ENCODE assay signal across 21 cellular contexts in the genomic region with DNA sequence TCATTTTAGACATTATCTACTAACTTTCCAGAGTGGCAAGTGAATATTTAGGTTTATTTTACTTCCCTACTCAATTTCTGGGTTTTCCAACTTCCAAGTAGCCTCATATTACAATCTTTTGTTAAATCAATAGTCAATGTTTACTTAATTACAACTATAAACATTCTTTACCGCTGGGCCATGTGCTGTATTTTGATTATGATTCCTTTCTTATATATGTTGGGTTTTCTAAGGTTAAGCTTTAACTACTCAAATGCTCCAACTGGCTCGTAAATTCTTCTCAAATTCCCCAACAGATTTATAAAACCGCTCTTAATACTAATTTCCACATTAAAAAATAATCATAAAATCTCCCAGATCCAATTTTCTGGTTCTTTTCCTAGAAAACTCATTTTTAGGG.
"Had no signal": no experiment of that assay in that cellular context is flagged by ENCODE, and none has a peak within 500 bp of the region (broad histone marks: within the 10 kb centered on the region; RNA-seq: fewer than 3 reads in every experiment).

No MANE protein-coding gene starts in this region.

- H3K27ac Mint-ChIP-seq: endodermal cell; naive thymus-derived CD8-positive, alpha-beta T cell; progenitor cell of endocrine pancreas had no signal

- H3K4me1 Mint-ChIP-seq: endodermal cell; naive thymus-derived CD8-positive, alpha-beta T cell had no signal

- H3K36me3 ChIP-seq: colonic mucosa, pancreas, suprapubic skin, tibial artery, upper lobe of left lung, uterus had no signal

- H3K27me3 Mint-ChIP-seq: naive thymus-derived CD8-positive, alpha-beta T cell; progenitor cell of endocrine pancreas had no signal

- H3K4me3 Mint-ChIP-seq: endodermal cell; naive thymus-derived CD8-positive, alpha-beta T cell; neural crest cell had no signal

- H3K4me3 ChIP-seq: colonic mucosa, mucosa of descending colon, pancreas, suprapubic skin, tibial artery, upper lobe of left lung, uterus had no signal

- ATAC-seq: foreskin keratinocyte; mucosa of descending colon; naive thymus-derived CD8-positive, alpha-beta T cell; pancreas; right cardiac atrium had no signal

- H3K27me3 ChIP-seq: colonic mucosa, foreskin keratinocyte, pancreas, suprapubic skin, tibial artery, upper lobe of left lung, uterus had no signal

- DNase-seq: colonic mucosa; effector CD4-positive, alpha-beta T cell; endodermal cell; foreskin keratinocyte; head of caudate nucleus; hippocampal formation; kidney glomerular epithelial cell; mucosa of descending colon; naive thymus-derived CD8-positive, alpha-beta T cell; pancreas; right cardiac atrium; small intestine; stimulated activated CD4-positive, alpha-beta T cell treated with anti-CD3 and anti-CD28 coated beads, Interleukin-12 subunit alpha, Interleukin-12 subunit beta, amount 100 ng/mL, for 4 hours; stimulated activated naive CD4-positive, alpha-beta T cell treated with Interleukin-2 at 50 U/mL for 16 hours; tibial artery; upper lobe of left lung; uterus had no signal

- H3K27ac ChIP-seq: colonic mucosa, foreskin keratinocyte, pancreas, suprapubic skin, tibial artery, upper lobe of left lung, uterus had no signal

- H3K4me1 ChIP-seq: colonic mucosa, foreskin keratinocyte, suprapubic skin, tibial artery, upper lobe of left lung, uterus had no signal

- FAIRE-seq: endothelial cell of umbilical vein, pancreas had no signal
